8 cellular contexts compared by ENCODE assay signal in the genomic region with DNA sequence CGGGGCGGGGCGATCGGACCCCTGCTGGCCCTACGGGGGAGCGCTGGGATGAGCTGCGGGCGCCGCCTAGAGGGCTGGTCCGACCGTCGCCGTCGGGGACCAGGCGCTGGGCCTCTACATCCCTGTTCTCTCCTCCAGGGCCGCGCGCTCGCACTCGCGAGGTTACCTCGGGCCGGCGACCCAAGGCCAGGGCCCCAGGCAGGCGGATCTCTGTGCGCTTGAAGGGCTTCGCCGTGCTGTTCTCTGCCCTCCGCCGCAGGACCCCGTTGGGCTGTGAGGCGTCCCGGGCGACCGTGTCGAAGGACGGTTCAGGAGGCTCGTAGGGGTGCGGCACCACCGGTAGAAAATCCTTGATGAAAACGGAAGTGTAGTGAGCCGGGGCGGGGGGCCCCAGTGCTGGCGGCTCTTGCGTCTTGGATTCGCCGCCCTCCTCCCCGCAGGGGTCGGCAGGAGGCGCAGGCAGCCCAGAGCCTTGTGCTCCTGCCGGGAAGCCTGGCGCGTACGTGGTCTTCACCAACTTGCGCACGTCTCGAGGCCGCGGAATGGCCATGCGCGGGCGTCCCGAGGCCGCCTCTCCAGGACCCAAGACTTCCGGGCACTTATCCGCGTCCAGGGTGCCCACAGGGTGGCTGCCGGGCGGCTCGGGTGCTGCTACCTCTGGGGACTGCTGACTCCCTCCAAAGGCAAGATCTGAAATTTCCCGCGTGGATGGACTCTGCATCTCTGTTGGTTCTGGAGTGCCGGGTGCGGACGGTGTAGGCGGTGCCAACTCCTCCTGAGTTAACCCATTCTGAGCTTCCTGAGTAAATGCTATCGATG. TPM values are rescaled to one million over a fixed set of nuclear protein-coding genes. Genes with fewer than 3 reads are reported as not detected.
DNase-seq lines count a peak whose midpoint lies in the region; ATAC-seq and TF ChIP-seq lines count a peak whose summit lies in the region.

No MANE protein-coding gene starts in this region.

- intact Hi-C loops in heart left ventricle (cut with DNase I), result loop anchor here in 5 of 10 donors (5.0 to 10.0 kb wide), 2 partner anchors 51 to 98 kb away; partner anchors contain the start of genes PAIP2 (in 5 of the 5) and MATR3 (in 1 of the 5)

- H3K9ac ChIP-seq in BLaER1, result peak overlapping the region; percentile 98

- peak; percentile 36 to 64 (median 49) for DNase-seq in activated naive CD4-positive, alpha-beta T cell (lab: John Stamatoyannopoulos, UW)
- DNase-seq in heart left ventricle, result peak in 4 of 5 donors; percentile 57 to 86 (median 66)
- no peak for DNase-seq in dedifferentiated amniotic fluid mesenchymal stem cell (ENCODE audit: extremely low spot score)

- H3K27ac ChIP-seq in BLaER1 (peak overlapping the region; percentile 100), heart left ventricle (peak overlapping the region in 10 of 12 donors; percentile 84 to 97 (median 92)), skin epidermis (peak overlapping the region in 18 of 21 experiments; percentile 7 to 86 (median 64))

- peak; percentile 37 for ATAC-seq in GM19025 (IDR thresholded peaks at IDR 0.05; ENCODE audit: low read depth, unreplicated experiment)
- peak; percentile 40 for ATAC-seq in HG03196 (IDR thresholded peaks at IDR 0.05; ENCODE audit: unreplicated experiment)
- peak in 3 of 4 donors; percentile 8 to 27 (median 19) for ATAC-seq in heart left ventricle

- peaks cover 29% of the 10 kb centered on the region for H4K20me1 ChIP-seq in BLaER1

- H3K27me3 ChIP-seq in BLaER1, result no peaks in the 10 kb centered on the region
- peaks cover 0 to 28% (median 0%) of the 10 kb centered on the region in 9 donors for H3K27me3 ChIP-seq in heart left ventricle

- H3K36me3 ChIP-seq in BLaER1 (peaks cover 29% of the 10 kb centered on the region), heart left ventricle (peaks cover 0 to 14% (median 0%) of the 10 kb centered on the region in 9 donors)

- H3K4me1 ChIP-seq in BLaER1, result peaks cover 55% of the 10 kb centered on the region
- peaks cover 5 to 90% (median 61%) of the 10 kb centered on the region in 12 donors for H3K4me1 ChIP-seq in heart left ventricle

- peak overlapping the region; percentile 99 for H3K4me2 ChIP-seq in BLaER1

- TF ChIP-seq POLR2A in Raji (IDR thresholded peaks at IDR 0.05; ENCODE audit: insufficient read depth, low read depth, low read length), result peak; percentile 46
- no peak for TF ChIP-seq POLR2A in heart left ventricle (IDR thresholded peaks at IDR 0.05)

- peak in 11 of 12 donors; percentile 23 to 56 (median 39) for TF ChIP-seq CTCF in heart left ventricle (IDR thresholded peaks at IDR 0.05)

- no peaks in the 10 kb centered on the region for H3K9me3 ChIP-seq in BLaER1
- no peaks in the 10 kb centered on the region for H3K9me3 ChIP-seq in heart left ventricle

- 13 to 67% (median 31%) methylated on average over 33 to 77 of the region's 77 CpGs for WGBS in heart left ventricle, 4 donors

- H3K4me3 ChIP-seq in BLaER1 (peak overlapping the region; percentile 78), heart left ventricle (peak overlapping the region; percentile 65 to 82 (median 69)), skin epidermis (peak overlapping the region; percentile 36 to 67 (median 51))

RNA-seq across cellular contexts. Expression of gene PROB1, which starts 2.0 kb away (rescaled TPM):
- 10 to 100 TPM; 26.6 to 63.4 (median 38.1) TPM for total RNA-seq in heart left ventricle
- 10 to 100 TPM; 18.9 to 34.3 TPM for polyA plus RNA-seq in heart left ventricle

RNA-seq across cellular contexts. Expression of gene MZB1, which starts 3.2 kb away (rescaled TPM):
- total RNA-seq in heart left ventricle, result 1 to 10 TPM in 3 of 9 donors, under 1 TPM in 4, not detected in 2; 0.31 to 5.2 (median 0.97) TPM
- polyA plus RNA-seq in heart left ventricle, result under 1 TPM; 0.33 to 0.72 TPM

RNA-seq across cellular contexts. Expression of gene SLC23A1, which starts 9.8 kb away (rescaled TPM):
- total RNA-seq in heart left ventricle, result not detected
- not detected for polyA plus RNA-seq in heart left ventricle

RNA-seq across cellular contexts. Expression of gene SPATA24, which starts 11.0 kb away (rescaled TPM):
- 10 to 100 TPM; 10.7 to 25.9 (median 16.0) TPM for total RNA-seq in heart left ventricle
- polyA plus RNA-seq in heart left ventricle, result 10 to 100 TPM; 12.6 to 37.8 TPM

RNA-seq across cellular contexts. Expression of gene DNAJC18, which starts 46.4 kb away (rescaled TPM):
- 10 to 100 TPM in 5 of 9 donors, 1 to 10 TPM in 4; 4.8 to 17.8 (median 14.2) TPM for total RNA-seq in heart left ventricle
- 1 to 10 TPM; 4.0 to 4.7 TPM for polyA plus RNA-seq in heart left ventricle
